ENCODE assay signal across 26 cellular contexts in genomic region chr2:58655152-58655551, GRCh38.
"Had no signal": no experiment of that assay in that cellular context is flagged by ENCODE, and none has a peak within 500 bp of the region (broad histone marks: within the 10 kb centered on the region; RNA-seq: fewer than 3 reads in every experiment).

No MANE protein-coding gene starts in this region.

- DNase-seq: colonic mucosa; cortex of kidney; dermis blood vessel endothelial cell; dorsolateral prefrontal cortex; effector CD4-positive, alpha-beta T cell; effector CD8-positive, alpha-beta T cell; effector memory CD4-positive, alpha-beta T cell; effector memory CD8-positive, alpha-beta T cell; endodermal cell; erythroblast; esophagus squamous epithelium; foreskin fibroblast; foreskin keratinocyte; foreskin melanocyte; gastrocnemius medialis; glutamatergic neuron; heart left ventricle; heart right ventricle had no signal

- H3K36me3 ChIP-seq: colonic mucosa, esophagus muscularis mucosa, esophagus squamous epithelium, gastrocnemius medialis, gastroesophageal sphincter, heart left ventricle, heart right ventricle had no signal

- H3K4me1 ChIP-seq: colonic mucosa, esophagus muscularis mucosa, esophagus squamous epithelium, foreskin keratinocyte, gastrocnemius medialis, gastroesophageal sphincter, heart left ventricle, heart right ventricle had no signal

- H3K27me3 ChIP-seq: colonic mucosa, dorsolateral prefrontal cortex, foreskin keratinocyte, gastrocnemius medialis had no signal

- H3K27ac ChIP-seq: colonic mucosa, coronary artery, dorsolateral prefrontal cortex, epithelial cell of prostate, esophagus muscularis mucosa, esophagus squamous epithelium, foreskin keratinocyte, gastrocnemius medialis, gastroesophageal sphincter, heart left ventricle, heart right ventricle had no signal

- FAIRE-seq: colon, endometrium, endothelial cell of umbilical vein, frontal cortex had no signal

- H3K4me3 ChIP-seq: colonic mucosa, coronary artery, dorsolateral prefrontal cortex, esophagus muscularis mucosa, esophagus squamous epithelium, gastrocnemius medialis, gastroesophageal sphincter, heart left ventricle, heart right ventricle had no signal

- H3K9me3 ChIP-seq: colonic mucosa, esophagus muscularis mucosa, esophagus squamous epithelium, gastrocnemius medialis, gastroesophageal sphincter, heart left ventricle, heart right ventricle had no signal
